Comparison of ENCODE assay signal across 9 cellular contexts in genomic region chr11:111976614-111977140, GRCh38. TPM values are rescaled to one million over a fixed set of nuclear protein-coding genes. Genes with fewer than 3 reads are reported as not detected.
DNase-seq lines count a peak whose midpoint lies in the region; ATAC-seq and TF ChIP-seq lines count a peak whose summit lies in the region.
"Had no signal": no experiment of that assay in that cellular context is flagged by ENCODE, and none has a peak within 500 bp of the region (broad histone marks: within the 10 kb centered on the region; RNA-seq: fewer than 3 reads in every experiment).

No MANE protein-coding gene starts in this region.

- H2AK5ac ChIP-seq in mesenchymal stem cell (ENCODE audit: low read length, severe bottlenecking): no peak overlapping the region

- H3K4ac ChIP-seq in mesenchymal stem cell (ENCODE audit: low read depth in 1 of 2, low read length in 2 of 2): peak overlapping the region in 1 of 2 experiments; percentile 32

- ATAC-seq in upper lobe of left lung (ENCODE audit: low FRiP score in 2 of 2): peak; percentile 27 to 38
- ATAC-seq in GM21526 (IDR thresholded peaks at IDR 0.05; ENCODE audit: low FRiP score, unreplicated experiment): no peak

- H3K79me1 ChIP-seq in mesenchymal stem cell (replicated peaks; ENCODE audit: low read length, poor library complexity, severe bottlenecking): peaks cover 10% of the 10 kb centered on the region

- peak overlapping the region; percentile 59 for H2BK120ac ChIP-seq in mesenchymal stem cell (ENCODE audit: low read depth, low read length)

- peaks cover 15 to 17% of the 10 kb centered on the region in 2 experiments for H3K36me3 ChIP-seq in mesenchymal stem cell (ENCODE audit: control insufficient read depth in 1 of 2, insufficient read depth in 2 of 2, low read depth in 1 of 2, low read length in 2 of 2)
- no peaks in the 10 kb centered on the region for H3K36me3 ChIP-seq in upper lobe of left lung

- H3K4me3 Mint-ChIP-seq in activated T-cell treated with anti-CD3 and anti-CD28 coated beads, Interleukin-2, amount 50 U/mL, for 24 hours: peak overlapping the region; percentile 49

- no peak for TF ChIP-seq POLR2A in upper lobe of left lung (IDR thresholded peaks at IDR 0.05)

- H4K8ac ChIP-seq in mesenchymal stem cell (ENCODE audit: low read length): peak overlapping the region; percentile 59

- H3K9ac ChIP-seq in mesenchymal stem cell (ENCODE audit: low read length): peak overlapping the region; percentile 58

- no peaks in the 10 kb centered on the region for H3K9me3 ChIP-seq in mesenchymal stem cell (ENCODE audit: control insufficient read depth, low read length)
- no peaks in the 10 kb centered on the region for H3K9me3 ChIP-seq in upper lobe of left lung

- H4K91ac ChIP-seq in mesenchymal stem cell (ENCODE audit: low read length): no peak overlapping the region

- H3K4me1 Mint-ChIP-seq in activated T-cell treated with anti-CD3 and anti-CD28 coated beads, Interleukin-2, amount 50 U/mL, for 24 hours (ENCODE audit: low read depth): peaks cover 14% of the 10 kb centered on the region

- H3K14ac ChIP-seq in mesenchymal stem cell (ENCODE audit: low read length in 2 of 2): no peak overlapping the region

- peaks cover 37% of the 10 kb centered on the region for H3K27me3 Mint-ChIP-seq in activated T-cell treated with anti-CD3 and anti-CD28 coated beads, Interleukin-2, amount 50 U/mL, for 24 hours

- no peak for DNase-seq in activated T-cell treated with anti-CD3 and anti-CD28 coated beads, Interleukin-2, amount 50 U/mL, for 24 hours
- no peak for DNase-seq in activated T-cell treated with anti-CD3 and anti-CD28 coated beads, Interleukin-2, amount 50 U/mL, for 1 hour
- DNase-seq in dermis blood vessel endothelial cell: peak; percentile 18
- DNase-seq in mesenchymal stem cell: no peak
- peak in 1 of 2 donors; percentile 51 for DNase-seq in upper lobe of left lung
- no peak for DNase-seq in LoVo (ENCODE audit: low spot score)
- DNase-seq in iPS-NIHi11 (ENCODE audit: low spot score): no peak

- TF ChIP-seq EP300 in upper lobe of left lung (IDR thresholded peaks at IDR 0.05): no peak

- no peak for TF ChIP-seq CTCF in upper lobe of left lung (IDR thresholded peaks at IDR 0.05)

- peak overlapping the region; percentile 25 to 55 for H3K18ac ChIP-seq in mesenchymal stem cell (ENCODE audit: low read depth in 1 of 2, low read length in 2 of 2)

- peak overlapping the region; percentile 1 for H3K27ac ChIP-seq in mesenchymal stem cell (ENCODE audit: low read length, poor library complexity, severe bottlenecking)
- peak overlapping the region; percentile 63 to 87 (median 83) for H3K27ac ChIP-seq in upper lobe of left lung

- H3K27me3 ChIP-seq in mesenchymal stem cell (ENCODE audit: control insufficient read depth in 1 of 2, insufficient read depth in 1 of 2, low read length in 2 of 2) (no peaks in the 10 kb centered on the region), upper lobe of left lung (no peaks in the 10 kb centered on the region)

- H3K4me1 ChIP-seq in mesenchymal stem cell (ENCODE audit: control insufficient read depth, insufficient read depth, low read depth, low read length) (peaks cover 13% of the 10 kb centered on the region), upper lobe of left lung (peaks cover 22 to 26% (median 23%) of the 10 kb centered on the region in 4 donors)

- H3K4me2 ChIP-seq in mesenchymal stem cell (ENCODE audit: low read length, poor library complexity, severe bottlenecking): peak overlapping the region; percentile 99

- no peak overlapping the region for H2BK15ac ChIP-seq in mesenchymal stem cell (ENCODE audit: low read depth, poor library complexity, severe bottlenecking)

- 11% methylated on average over 13 of the region's 23 CpGs for WGBS in mesenchymal stem cell
- WGBS in upper lobe of left lung, 2 donors: 30 to 40% methylated on average over 8 to 21 of the region's 23 CpGs

- H3K36me3 Mint-ChIP-seq in activated T-cell treated with anti-CD3 and anti-CD28 coated beads, Interleukin-2, amount 50 U/mL, for 24 hours (ENCODE audit: low read depth): no peaks in the 10 kb centered on the region

- H3K9me3 Mint-ChIP-seq in activated T-cell treated with anti-CD3 and anti-CD28 coated beads, Interleukin-2, amount 50 U/mL, for 24 hours: no peaks in the 10 kb centered on the region

- peak overlapping the region; percentile 19 for H3K27ac Mint-ChIP-seq in activated T-cell treated with anti-CD3 and anti-CD28 coated beads, Interleukin-2, amount 50 U/mL, for 24 hours

- no peak overlapping the region for H3K23ac ChIP-seq in mesenchymal stem cell (ENCODE audit: low read length in 2 of 2)

- H3K4me3 ChIP-seq in mesenchymal stem cell (ENCODE audit: insufficient read depth in 1 of 2, low read depth in 1 of 2, low read length in 2 of 2) (peak overlapping the region; percentile 48 to 69), upper lobe of left lung (peak overlapping the region; percentile 60 to 74 (median 69))

- H2BK12ac ChIP-seq in mesenchymal stem cell (ENCODE audit: low read length in 2 of 2): peak overlapping the region in 1 of 2 experiments; percentile 83

- H2AFZ ChIP-seq in mesenchymal stem cell (ENCODE audit: low read depth, low read length): no peak overlapping the region

- H2BK5ac ChIP-seq in mesenchymal stem cell (ENCODE audit: low read depth, low read length, poor library complexity, severe bottlenecking): no peak overlapping the region

RNA-seq across cellular contexts. Expression of gene DIXDC1, which starts 39.5 kb away (rescaled TPM):
- 17.7 and 30.8 TPM in 2 replicates for total RNA-seq in dermis blood vessel endothelial cell
- 8.6 TPM for polyA plus RNA-seq in mesenchymal stem cell (2013, experiment 1 of 2)
- 8.7 TPM for polyA plus RNA-seq in mesenchymal stem cell (2013, experiment 2 of 2)
- total RNA-seq in upper lobe of left lung: 10 to 100 TPM; 10.9 to 55.5 (median 15.7) TPM

RNA-seq across cellular contexts. Expression of gene DLAT, which starts 48.5 kb away (rescaled TPM):
- total RNA-seq in dermis blood vessel endothelial cell: 25.5 and 41.6 TPM in 2 replicates
- polyA plus RNA-seq in mesenchymal stem cell (2013, experiment 1 of 2): 25.9 TPM
- 25.7 TPM for polyA plus RNA-seq in mesenchymal stem cell (2013, experiment 2 of 2)
- total RNA-seq in upper lobe of left lung: 10 to 100 TPM; 12.6 to 37.7 (median 27.2) TPM

RNA-seq across cellular contexts. Expression of gene C11orf52, which starts 58.0 kb away (rescaled TPM):
- total RNA-seq in dermis blood vessel endothelial cell: 0.17 and 0.47 TPM in 2 replicates
- 0.41 TPM for polyA plus RNA-seq in mesenchymal stem cell (2013, experiment 1 of 2)
- polyA plus RNA-seq in mesenchymal stem cell (2013, experiment 2 of 2): 0.30 TPM
- total RNA-seq in upper lobe of left lung: 10 to 100 TPM in 4 of 6 donors, 1 to 10 TPM in 2; 7.1 to 26.7 (median 11.3) TPM
- total RNA-seq: HT1080 had no signal
